Comparison of ENCODE assay signal across 1 cellular context in the genomic region with DNA sequence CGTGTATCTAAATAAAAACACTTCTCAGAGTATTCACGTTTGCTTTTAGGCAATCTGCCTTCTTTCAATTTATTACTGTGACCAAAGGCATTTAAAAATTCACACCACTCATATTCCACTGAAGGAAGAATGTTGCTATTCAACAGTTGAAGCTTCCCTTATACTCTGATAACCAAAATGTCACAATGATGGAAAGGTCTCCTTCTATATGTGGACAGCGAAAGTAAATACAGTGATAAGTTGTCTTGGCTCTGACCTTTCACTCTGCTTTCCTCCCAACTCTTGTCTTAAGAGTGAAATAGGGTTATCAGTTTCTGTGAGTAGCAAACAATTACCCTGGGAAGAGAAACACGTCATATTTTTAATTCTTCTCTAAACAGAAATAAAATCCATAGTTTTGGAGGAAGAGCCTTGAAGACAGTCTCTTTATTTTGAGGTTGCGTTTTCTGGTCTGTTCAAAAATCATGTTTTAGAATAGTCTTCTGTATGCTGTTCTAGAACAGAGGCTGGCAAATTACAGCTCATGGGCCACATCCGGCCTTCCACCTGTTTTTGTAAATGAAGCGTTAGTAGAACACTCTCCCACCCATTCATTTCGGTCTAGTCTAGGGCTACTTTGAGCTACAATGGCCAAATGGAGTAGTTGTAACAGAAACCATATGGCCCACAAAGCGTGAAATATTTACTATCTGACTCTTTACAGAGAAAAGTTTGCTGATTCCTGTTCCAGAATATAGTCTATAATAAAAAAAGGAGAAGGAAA.
TF ChIP-seq lines count a peak whose summit lies in the region.

No MANE protein-coding gene starts in this region.

TF ChIP-seq in HEK293T, 16 proteins besides CTCF, POLR2A, EP300 and RAD21 (continued from another document):
- TF ChIP-seq, protein P1, sequence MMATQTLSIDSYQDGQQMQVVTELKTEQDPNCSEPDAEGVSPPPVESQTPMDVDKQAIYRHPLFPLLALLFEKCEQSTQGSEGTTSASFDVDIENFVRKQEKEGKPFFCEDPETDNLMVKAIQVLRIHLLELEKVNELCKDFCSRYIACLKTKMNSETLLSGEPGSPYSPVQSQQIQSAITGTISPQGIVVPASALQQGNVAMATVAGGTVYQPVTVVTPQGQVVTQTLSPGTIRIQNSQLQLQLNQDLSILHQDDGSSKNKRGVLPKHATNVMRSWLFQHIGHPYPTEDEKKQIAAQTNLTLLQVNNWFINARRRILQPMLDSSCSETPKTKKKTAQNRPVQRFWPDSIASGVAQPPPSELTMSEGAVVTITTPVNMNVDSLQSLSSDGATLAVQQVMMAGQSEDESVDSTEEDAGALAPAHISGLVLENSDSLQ (IDR thresholded peaks at IDR 0.05): peak; percentile 14; the same call in 1 of the 2 replicates
- TF ChIP-seq HDGF (IDR thresholded peaks at IDR 0.05; ENCODE audit: borderline replicate concordance): no peak
- TF ChIP-seq L3MBTL2 (conservative IDR thresholded peaks at IDR 0.05): no peak
- TF ChIP-seq LEF1 (IDR thresholded peaks at IDR 0.05; ENCODE audit: borderline replicate concordance): no peak
- no peak for TF ChIP-seq TARDBP (IDR thresholded peaks at IDR 0.05)
TF ChIP-seq in HEK293T: peak in this region for 2.
